12 cellular contexts compared by ENCODE assay signal in genomic region chr2:202632682-202633081, GRCh38. TPM values are rescaled to one million over a fixed set of nuclear protein-coding genes. Genes with fewer than 3 reads are reported as not detected.
DNase-seq lines count a peak whose midpoint lies in the region; ATAC-seq, FAIRE-seq and TF ChIP-seq lines count a peak whose summit lies in the region.
"Had no signal": no experiment of that assay in that cellular context is flagged by ENCODE, and none has a peak within 500 bp of the region (broad histone marks: within the 10 kb centered on the region; RNA-seq: fewer than 3 reads in every experiment).

No MANE protein-coding gene starts in this region.

- no peak for TF ChIP-seq CTCF in K562 (IDR thresholded peaks at IDR 0.05 in 2 of 3, conservative IDR thresholded peaks at IDR 0.05 in 1 of 3; ENCODE audit: insufficient read depth in 2 of 3, low read depth in 1 of 3, low read length in 3 of 3)
- TF ChIP-seq CTCF in uterus (IDR thresholded peaks at IDR 0.05): no peak
- TF ChIP-seq CTCF in osteocyte (IDR thresholded peaks at IDR 0.05): no peak

- no TSS peak for BruUV-seq in K562 (replicated peaks; lab: Mats Ljungman, UMichigan)

- no peaks in the 10 kb centered on the region for H4K20me1 ChIP-seq in K562 (replicated peaks; ENCODE audit: control insufficient read depth, insufficient read depth, low read length)

- TF ChIP-seq POLR2A in K562 (conservative IDR thresholded peaks at IDR 0.05): no peak
- TF ChIP-seq POLR2A in uterus (IDR thresholded peaks at IDR 0.05): no peak

- no peaks in the 10 kb centered on the region for H3K9me1 ChIP-seq in K562 (ENCODE audit: control insufficient read depth, insufficient read depth, low read length)

- H3K27ac ChIP-seq in K562 (ENCODE audit: extremely low read depth, low read depth, low read length) (no peak overlapping the region; the same call in 2 of the 3 replicates), right cardiac atrium (ENCODE audit: low read length) (peak overlapping the region; percentile 59), uterus (peak overlapping the region in 1 of 2 donors; percentile 4), small intestine (ENCODE audit: low read depth in 1 of 2, low read length in 1 of 2) (no peak overlapping the region)

- no peaks in the 10 kb centered on the region for H3K36me3 Mint-ChIP-seq in activated naive CD4-positive, alpha-beta T cell treated with anti-CD3 and anti-CD28 coated beads, Interleukin-2, amount 50 U/mL, for 24 hours
- H3K36me3 Mint-ChIP-seq in activated naive CD4-positive, alpha-beta T cell treated with anti-CD3 and anti-CD28 coated beads, Interleukin-2, amount 50 U/mL, for 72 hours: peaks cover 12 to 19% of the 10 kb centered on the region in 2 donors
- no peaks in the 10 kb centered on the region for H3K36me3 Mint-ChIP-seq in osteocyte (ENCODE audit: unreplicated experiment)

- peak overlapping the region; percentile 65; the same call in 1 of the 2 replicates for H2AFZ ChIP-seq in K562 (ENCODE audit: low read depth, low read length)

- intact Hi-C loops in K562 (cut with micrococcal nuclease): loop anchor here (5.0 to 10.0 kb wide), 2 partner anchors 45 to 122 kb away; no protein-coding TSS in a partner anchor
- intact Hi-C loops in right cardiac atrium (cut with DNase I): no loop called here
- intact Hi-C loops in uterus (cut with DNase I; ENCODE audit: low total_unique reads): no loop called here

- H3K9me3 ChIP-seq in K562 (replicated peaks; ENCODE audit: control insufficient read depth, insufficient read depth, low read depth, low read length) (no peaks in the 10 kb centered on the region), right cardiac atrium (ENCODE audit: control insufficient read depth, low read length) (no peaks in the 10 kb centered on the region), uterus (no peaks in the 10 kb centered on the region), small intestine (ENCODE audit: control insufficient read depth, low read depth) (no peaks in the 10 kb centered on the region)

- peak overlapping the region; percentile 90 for H3K27ac Mint-ChIP-seq in activated naive CD4-positive, alpha-beta T cell treated with anti-CD3 and anti-CD28 coated beads, Interleukin-2, amount 50 U/mL, for 24 hours
- H3K27ac Mint-ChIP-seq in activated naive CD4-positive, alpha-beta T cell treated with anti-CD3 and anti-CD28 coated beads, Interleukin-2, amount 50 U/mL, for 72 hours: peak overlapping the region in 1 of 2 donors; percentile 71
- H3K27ac Mint-ChIP-seq in osteocyte (ENCODE audit: unreplicated experiment): no peak overlapping the region

- H3K4me1 Mint-ChIP-seq in activated naive CD4-positive, alpha-beta T cell treated with anti-CD3 and anti-CD28 coated beads, Interleukin-2, amount 50 U/mL, for 24 hours: peaks cover 44% of the 10 kb centered on the region
- H3K4me1 Mint-ChIP-seq in osteocyte (ENCODE audit: unreplicated experiment): peaks cover 16% of the 10 kb centered on the region

- H3K9ac ChIP-seq in K562 (ENCODE audit: insufficient read depth in 1 of 2, low read depth in 2 of 2, low read length in 2 of 2): no peak overlapping the region; a peak in 1 of 4 replicates

- peak overlapping the region; percentile 10; the same call in 1 of the 2 replicates for H3K4me2 ChIP-seq in K562 (ENCODE audit: insufficient read depth, low read length)

- H3K36me3 ChIP-seq in K562 (ENCODE audit: control insufficient read depth, insufficient read depth, low read length): no peaks in the 10 kb centered on the region
- no peaks in the 10 kb centered on the region for H3K36me3 ChIP-seq in uterus
- no peaks in the 10 kb centered on the region for H3K36me3 ChIP-seq in small intestine (ENCODE audit: control insufficient read depth in 2 of 2, insufficient read depth in 2 of 2, low read length in 2 of 2)

- peaks cover 8 to 10% of the 10 kb centered on the region in 2 experiments; a peak in 4 of 5 replicates for H3K4me1 ChIP-seq in K562 (replicated peaks in 1 of 2; ENCODE audit: control insufficient read depth in 2 of 2, insufficient read depth in 2 of 2, low read length in 2 of 2)
- no peaks in the 10 kb centered on the region for H3K4me1 ChIP-seq in right cardiac atrium (ENCODE audit: control insufficient read depth, insufficient read depth, low read length)
- no peaks in the 10 kb centered on the region for H3K4me1 ChIP-seq in uterus
- H3K4me1 ChIP-seq in small intestine (ENCODE audit: control insufficient read depth in 2 of 2, insufficient read depth in 1 of 2, low read depth in 1 of 2, low read length in 1 of 2): no peaks in the 10 kb centered on the region

- ATAC-seq in activated naive CD4-positive, alpha-beta T cell treated with anti-CD3 and anti-CD28 coated beads, Interleukin-2, amount 50 U/mL, for 72 hours: no peak
- ATAC-seq in K562 (no peak), right cardiac atrium (peak; percentile 39 to 58)

- no peak for DNase-seq in activated naive CD4-positive, alpha-beta T cell treated with anti-CD3 and anti-CD28 coated beads, Interleukin-2, amount 50 U/mL, for 72 hours (ENCODE audit: low spot score in 2 of 2)
- DNase-seq in K562 (ENCODE audit: extremely low read depth in 1 of 4, low spot score in 3 of 4): peak in 2 of 4 experiments; percentile 7 to 36
- DNase-seq in right cardiac atrium: peak; percentile 70 to 88 (median 85)
- DNase-seq in uterus: peak; percentile 41 to 57
- DNase-seq in NCI-H2107 treated with DMSO at 0.1 percent for 48 hours (lab: John Stamatoyannopoulos, UW; ENCODE audit: unreplicated experiment): no peak
- no peak for DNase-seq in small intestine
- no peak for DNase-seq in osteocyte (ENCODE audit: extremely low spot score, unreplicated experiment)
- DNase-seq: amniotic stem cell; KBM-7; stimulated activated CD4-positive, alpha-beta T cell treated with anti-CD3 and anti-CD28 coated beads, Interleukin-12 subunit alpha, Interleukin-12 subunit beta, amount 100 ng/mL, for 4 hours had no signal

- POLR2A ChIA-PET in K562 (lab: Yijun Ruan, JAX): no interaction called here

- no peak for TF ChIP-seq EP300 in K562 (IDR thresholded peaks at IDR 0.05; ENCODE audit: low read length)

- H3K4me3 Mint-ChIP-seq in activated naive CD4-positive, alpha-beta T cell treated with anti-CD3 and anti-CD28 coated beads, Interleukin-2, amount 50 U/mL, for 24 hours: no peak overlapping the region
- no peak overlapping the region for H3K4me3 Mint-ChIP-seq in osteocyte (ENCODE audit: unreplicated experiment)

- WGBS in K562 (ENCODE audit: insufficient coverage, low coverage, missing lambda C conversion rate): no CpG with 5 or more reads among the region's 1 CpG
- 16% methylated on average over 1 of the region's 1 CpG for WGBS in right cardiac atrium
- WGBS in small intestine, 3 donors: 42 to 55% (median 45%) methylated on average over 1 of the region's 1 CpG

- no peak for FAIRE-seq in K562 (lab: Jason Lieb, UNC)
- no peak for FAIRE-seq in small intestine (lab: Jason Lieb, UNC)
- FAIRE-seq: urothelium cell line had no signal

- no peak for TF ChIP-seq RAD21 in K562 (CRISPR knock-in tag; conservative IDR thresholded peaks at IDR 0.05 in 1 of 2, IDR thresholded peaks at IDR 0.05 in 1 of 2)

- no peaks in the 10 kb centered on the region for H3K9me3 Mint-ChIP-seq in activated naive CD4-positive, alpha-beta T cell treated with anti-CD3 and anti-CD28 coated beads, Interleukin-2, amount 50 U/mL, for 24 hours
- peaks cover 0 to 3% of the 10 kb centered on the region in 2 donors for H3K9me3 Mint-ChIP-seq in activated naive CD4-positive, alpha-beta T cell treated with anti-CD3 and anti-CD28 coated beads, Interleukin-2, amount 50 U/mL, for 72 hours
- H3K9me3 Mint-ChIP-seq in osteocyte (ENCODE audit: unreplicated experiment): no peaks in the 10 kb centered on the region

- CTCF ChIA-PET in K562 (lab: Yijun Ruan, JAX; ENCODE audit: low intra/inter-chr PET ratio): no interaction called here

- H3K4me3 ChIP-seq in K562 (no peak overlapping the region), right cardiac atrium (ENCODE audit: low read length) (no peak overlapping the region), uterus (no peak overlapping the region), small intestine (ENCODE audit: low read depth in 1 of 2, low read length in 2 of 2) (no peak overlapping the region)

- in situ Hi-C loops in K562 (cut with MboI): no loop called here

- H3K27me3 ChIP-seq in K562 (ENCODE audit: control insufficient read depth in 2 of 2, insufficient read depth in 2 of 2, low read length in 2 of 2) (no peaks in the 10 kb centered on the region), right cardiac atrium (ENCODE audit: control insufficient read depth, insufficient read depth) (no peaks in the 10 kb centered on the region), uterus (no peaks in the 10 kb centered on the region), small intestine (ENCODE audit: control insufficient read depth in 2 of 2, insufficient read depth in 2 of 2, low read length in 2 of 2) (no peaks in the 10 kb centered on the region)

- no peaks in the 10 kb centered on the region for H3K27me3 Mint-ChIP-seq in activated naive CD4-positive, alpha-beta T cell treated with anti-CD3 and anti-CD28 coated beads, Interleukin-2, amount 50 U/mL, for 24 hours
- no peaks in the 10 kb centered on the region for H3K27me3 Mint-ChIP-seq in osteocyte (ENCODE audit: unreplicated experiment)

- H3K79me2 ChIP-seq in K562 (ENCODE audit: control insufficient read depth, insufficient read depth, low read length): peaks cover 17% of the 10 kb centered on the region

RNA-seq across cellular contexts. Expression of gene FAM117B, which starts 2.1 kb away (rescaled TPM):
- total RNA-seq in activated naive CD4-positive, alpha-beta T cell treated with anti-CD3 and anti-CD28 coated beads, Interleukin-2, amount 50 U/mL, for 72 hours: 10 to 100 TPM; 17.7 to 23.3 TPM
- total RNA-seq in K562 (2011; cell fraction: chromatin; rRNA removed; ENCODE audit: low replicate concordance): 2.8 and 5.8 TPM in 2 replicates
- total RNA-seq in K562 (2011; cell fraction: nucleolus; rRNA removed): 0.83 and 1.3 TPM in 2 replicates
- total RNA-seq in K562 (2011; cell fraction: nucleoplasm; rRNA removed): 2.8 and 5.6 TPM in 2 replicates
- 1.6 and 2.2 TPM in 2 replicates for total RNA-seq in K562 (2014; rRNA removed)
- total RNA-seq in K562 (2014; rRNA removed; fragmentation: Illumina TruSeq; extraction: Trizol): 3.4 and 3.6 TPM in 2 replicates
- total RNA-seq in K562 (2015; rRNA removed; fragmentation: Illumina TruSeq; extraction: Trizol): 2.6 and 2.9 TPM in 2 replicates
- total RNA-seq in K562 (2021): 5.2 and 5.5 TPM in 2 replicates
- 2.1 TPM in 2 replicates for polyA plus RNA-seq in K562 (2011; rRNA removed)
- polyA plus RNA-seq in K562 (2011; cell fraction: cytosol; rRNA removed): 0.82 and 1.1 TPM in 2 replicates
- 1.00 and 1.0 TPM in 2 replicates for polyA plus RNA-seq in K562 (2011; cell fraction: nucleus; rRNA removed)
- 1.8 and 2.7 TPM in 2 replicates for polyA plus RNA-seq in K562 (2012)
- 3.4 and 3.6 TPM in 2 replicates for polyA plus RNA-seq in K562 (2014; fragmentation: Illumina TruSeq; extraction: Trizol)
- polyA plus RNA-seq in K562 (2014; fragmentation: Nextera tagmentation; extraction: Ambion mirVana): 1 to 10 TPM; 2.6 to 3.7 TPM
- 1.7 and 2.3 TPM in 2 replicates for polyA plus RNA-seq in K562 (2014; rRNA removed)
- 2.9 and 4.0 TPM in 2 replicates for polyA minus RNA-seq in K562 (2011; rRNA and poly(A)+ RNA removed)
- 2.7 and 3.0 TPM in 2 replicates for polyA minus RNA-seq in K562 (2011; cell fraction: cytosol; rRNA and poly(A)+ RNA removed)
- polyA minus RNA-seq in K562 (2011; cell fraction: nucleus; rRNA and poly(A)+ RNA removed): 1.3 and 1.7 TPM in 2 replicates
- 1 to 10 TPM; 1.6 to 4.5 (median 4.0) TPM for total RNA-seq in right cardiac atrium
- 1.5 TPM for polyA plus RNA-seq in right cardiac atrium
- total RNA-seq in uterus: 10 to 100 TPM in 2 of 4 donors, 1 to 10 TPM in 1, under 1 TPM in 1; 0.26 to 14.0 (median 8.9) TPM
- 1 to 10 TPM; 1.4 to 4.0 (median 2.2) TPM for polyA plus RNA-seq in small intestine
- total RNA-seq in osteocyte: 8.4 and 9.6 TPM in 2 replicates

Comparison
In these comparisons a context has a peak if more than half of its experiments do, and no peak if none do; other contexts are left out.
1. ATAC-seq: peak in right cardiac atrium (2 of 2); none in activated naive CD4-positive, alpha-beta T cell treated with anti-CD3 and anti-CD28 coated beads, Interleukin-2, amount 50 U/mL, for 72 hours (0 of 2) and K562 (single experiment).
2. DNase-seq: peak in right cardiac atrium (3 of 3) and uterus (2 of 2); none in activated naive CD4-positive, alpha-beta T cell treated with anti-CD3 and anti-CD28 coated beads, Interleukin-2, amount 50 U/mL, for 72 hours (0 of 2), NCI-H2107 treated with DMSO at 0.1 percent for 48 hours (single experiment), small intestine (single experiment) and osteocyte (single experiment).